ENCODE assay signal across 8 cellular contexts in the genomic region with DNA sequence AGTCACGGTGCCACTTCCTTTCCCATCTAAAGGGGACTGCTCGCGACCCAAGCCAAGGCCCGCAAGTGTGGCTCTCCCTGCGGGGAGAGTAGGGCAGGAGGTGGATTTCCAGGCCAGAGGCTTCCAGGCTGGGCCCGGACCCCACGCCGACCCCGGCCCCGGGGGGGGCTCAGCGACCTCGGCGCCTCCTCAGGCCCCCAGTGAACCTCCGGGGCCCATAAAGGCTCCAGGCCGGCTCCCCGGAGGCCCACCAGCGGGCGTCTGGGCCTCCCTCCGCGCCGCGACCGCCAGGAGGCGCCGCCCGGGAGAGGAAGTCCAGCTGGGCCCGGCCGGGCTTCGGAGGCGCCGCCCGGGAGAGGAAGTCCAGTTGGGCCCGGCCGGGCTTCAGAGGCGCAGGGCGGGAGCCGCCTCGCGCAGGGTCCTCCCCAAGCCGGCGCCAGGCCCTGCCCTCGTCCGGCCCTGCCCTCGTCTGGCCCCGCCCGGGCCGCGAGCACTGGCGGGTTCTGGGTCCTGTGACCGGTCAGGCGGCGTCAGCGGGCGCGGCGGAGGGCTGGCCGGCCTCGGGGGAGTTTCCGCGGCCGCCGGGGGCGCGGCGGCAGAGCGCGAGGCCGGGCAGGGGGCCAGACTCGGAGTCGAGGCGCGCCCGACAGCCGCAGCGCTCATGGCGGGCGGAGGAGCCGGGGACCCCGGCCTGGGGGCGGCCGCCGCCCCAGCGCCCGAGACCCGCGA. TPM values are rescaled to one million over a fixed set of nuclear protein-coding genes. Genes with fewer than 3 reads are reported as not detected.
DNase-seq lines count a peak whose midpoint lies in the region; ATAC-seq and TF ChIP-seq lines count a peak whose summit lies in the region.

A gene (plus strand): TSS at position 623 of the 729 bp plus-strand sequence. CDS start 39 bp downstream, at position 662.

- H3K4me3 ChIP-seq in vagina = peak within 1 kb of the TSS; percentile 84 to 88

- H3K36me3 Mint-ChIP-seq in activated CD4-positive, alpha-beta T cell treated with anti-CD3 and anti-CD28 coated beads, Interleukin-2, amount 10 ng/mL, durations not matched to agents 24 days and 14 days (ENCODE audit: low read depth) = no peaks in the 10 kb centered on the region
- H3K36me3 Mint-ChIP-seq in natural killer cell = no peaks in the 10 kb centered on the region

- peaks cover 40% of the 10 kb centered on the region for H3K4me1 ChIP-seq in vagina

- peak in 1 of 2 donors; percentile 86 for TF ChIP-seq POLR2A in vagina (IDR thresholded peaks at IDR 0.05)

- H3K4me3 Mint-ChIP-seq in activated CD4-positive, alpha-beta T cell treated with anti-CD3 and anti-CD28 coated beads, Interleukin-2, amount 10 ng/mL, durations not matched to agents 24 days and 14 days = peak within 1 kb of the TSS; percentile 79
- peak within 1 kb of the TSS; percentile 89 for H3K4me3 Mint-ChIP-seq in natural killer cell

- TF ChIP-seq CTCF in natural killer cell (IDR thresholded peaks at IDR 0.05) (no peak), vagina (IDR thresholded peaks at IDR 0.05) (peak; percentile 18 to 54 (median 40))

- H3K27me3 ChIP-seq in vagina = no peaks in the 10 kb centered on the region

- H3K36me3 ChIP-seq in vagina = no peaks in the 10 kb centered on the region

- peak within 1 kb of the TSS; percentile 97 for H3K27ac ChIP-seq in vagina

- no peak within 1 kb of the TSS for H3K27ac Mint-ChIP-seq in activated CD4-positive, alpha-beta T cell treated with anti-CD3 and anti-CD28 coated beads, Interleukin-2, amount 10 ng/mL, durations not matched to agents 24 days and 14 days
- peak within 1 kb of the TSS in 1 of 2 donors; percentile 59 for H3K27ac Mint-ChIP-seq in natural killer cell

- peaks cover 39% of the 10 kb centered on the region for H3K27me3 Mint-ChIP-seq in activated CD4-positive, alpha-beta T cell treated with anti-CD3 and anti-CD28 coated beads, Interleukin-2, amount 10 ng/mL, durations not matched to agents 24 days and 14 days
- peaks cover 4 to 13% of the 10 kb centered on the region in 2 donors for H3K27me3 Mint-ChIP-seq in natural killer cell (ENCODE audit: low read depth in 2 of 2)

- no peaks in the 10 kb centered on the region for H3K9me3 Mint-ChIP-seq in activated CD4-positive, alpha-beta T cell treated with anti-CD3 and anti-CD28 coated beads, Interleukin-2, amount 10 ng/mL, durations not matched to agents 24 days and 14 days
- no peaks in the 10 kb centered on the region for H3K9me3 Mint-ChIP-seq in natural killer cell

- H3K4me1 Mint-ChIP-seq in activated CD4-positive, alpha-beta T cell treated with anti-CD3 and anti-CD28 coated beads, Interleukin-2, amount 10 ng/mL, durations not matched to agents 24 days and 14 days = peaks cover 2% of the 10 kb centered on the region
- H3K4me1 Mint-ChIP-seq in natural killer cell = peaks cover 4 to 5% of the 10 kb centered on the region in 2 donors

- no peaks in the 10 kb centered on the region for H3K9me3 ChIP-seq in vagina

- intact Hi-C loops in activated CD4-positive, alpha-beta T cell treated with anti-CD3 and anti-CD28 coated beads, Interleukin-2, amount 10 ng/mL, durations not matched to agents 24 days and 14 days (cut with micrococcal nuclease) = no loop called here
- intact Hi-C loops in natural killer cell (cut with micrococcal nuclease) = no loop called here
- intact Hi-C loops in vagina (cut with DNase I) = no loop called here

- ATAC-seq in HG02642 (IDR thresholded peaks at IDR 0.05; ENCODE audit: poor library complexity, unreplicated experiment) = peak; percentile 85
- ATAC-seq in natural killer cell = peak; percentile 87 to 95 (median 90)

- DNase-seq in activated CD4-positive, alpha-beta T cell treated with anti-CD3 and anti-CD28 coated beads, Interleukin-2, amount 10 ng/mL, durations not matched to agents 24 days and 14 days = peak; percentile 71
- no peak for DNase-seq in activated CD4-positive, alpha-beta T cell treated with anti-CD3 and anti-CD28 coated beads for 4 hours
- DNase-seq in NCI-H1930 (lab: John Stamatoyannopoulos, UW) (peak; percentile 21 to 55), activated gamma-delta T cell (lab: John Stamatoyannopoulos, UW) (peak; percentile 9), foreskin melanocyte (peak; percentile 92), natural killer cell (peak; percentile 50), vagina (ENCODE audit: extremely low spot score in 2 of 2) (peak in 1 of 2 donors; percentile 91)

RNA-seq across cellular contexts. Expression of the gene that starts here (rescaled TPM):
- total RNA-seq in activated CD4-positive, alpha-beta T cell treated with anti-CD3 and anti-CD28 coated beads, Interleukin-2, amount 10 ng/mL, durations not matched to agents 24 days and 14 days = 0.89 and 0.92 TPM in 2 replicates
- total RNA-seq in natural killer cell (10 to 100 TPM in 1 of 3 donors, 1 to 10 TPM in 2; 1.5 to 12.0 (median 4.7) TPM), vagina (26.8 TPM)

Comparison
In these comparisons a context has a peak if more than half of its experiments do, and no peak if none do; other contexts are left out.
1. Peak in DNase-seq in activated CD4-positive, alpha-beta T cell treated with anti-CD3 and anti-CD28 coated beads, Interleukin-2, amount 10 ng/mL, durations not matched to agents 24 days and 14 days; RNA of the gene not detected or under 1 TPM.
2. DNase-seq: peak in NCI-H1930 (2 of 2), activated gamma-delta T cell (single experiment), foreskin melanocyte (single experiment) and natural killer cell (single experiment); none in activated CD4-positive, alpha-beta T cell treated with anti-CD3 and anti-CD28 coated beads for 4 hours (0 of 2).